In genomic region chr3:172133830-172134229, GRCh38 we compare ENCODE assay signal across 14 cellular contexts.
DNase-seq lines count a peak whose midpoint lies in the region; ATAC-seq and TF ChIP-seq lines count a peak whose summit lies in the region.
"Had no signal": no experiment of that assay in that cellular context is flagged by ENCODE, and none has a peak within 500 bp of the region (broad histone marks: within the 10 kb centered on the region; RNA-seq: fewer than 3 reads in every experiment).

No MANE protein-coding gene starts in this region.

- H3K4me3 Mint-ChIP-seq in CD4-positive, alpha-beta T cell: peak overlapping the region; percentile 40
- no peak overlapping the region for H3K4me3 Mint-ChIP-seq in MCF 10A (ENCODE audit: unreplicated experiment)
- H3K4me3 Mint-ChIP-seq: stimulated activated naive CD8-positive, alpha-beta T cell treated with anti-CD3 and anti-CD28 coated beads, Interleukin-15, amount 100 ng/mL, for 72 hours had no signal

- no peak overlapping the region for H3K27ac ChIP-seq in CD4-positive, alpha-beta T cell (ENCODE audit: low read depth, low read length)
- H3K27ac ChIP-seq in HL-60 (replicated peaks) (peak overlapping the region; percentile 98), muscle layer of duodenum (ENCODE audit: low read length) (peak overlapping the region; percentile 27)
- H3K27ac ChIP-seq: brain microvascular endothelial cell, C4-2B, VCaP had no signal

- peak overlapping the region; percentile 40 for H3K27ac Mint-ChIP-seq in CD4-positive, alpha-beta T cell
- H3K27ac Mint-ChIP-seq in MCF 10A (ENCODE audit: low read depth, unreplicated experiment): peak overlapping the region; percentile 43
- H3K27ac Mint-ChIP-seq: activated T-helper 2 cell treated with anti-CD3 and anti-CD28 coated beads, Interferon-gamma antibody, Interleukin-2, Interleukin-4, amounts not matched to agents 10 μg/mL and 5 μg/mL and 100 μg/mL, durations not matched to agents 14 hours and 24 hours and 36 hours had no signal

- H3K27me3 Mint-ChIP-seq in CD4-positive, alpha-beta T cell: no peaks in the 10 kb centered on the region
- no peaks in the 10 kb centered on the region for H3K27me3 Mint-ChIP-seq in MCF 10A (ENCODE audit: insufficient read depth, unreplicated experiment)
- H3K27me3 Mint-ChIP-seq: stimulated activated naive CD8-positive, alpha-beta T cell treated with anti-CD3 and anti-CD28 coated beads, Interleukin-15, amount 100 ng/mL, for 72 hours had no signal

- H3K36me3 Mint-ChIP-seq in CD4-positive, alpha-beta T cell (ENCODE audit: low read depth): peaks cover 5% of the 10 kb centered on the region
- peaks cover 66% of the 10 kb centered on the region for H3K36me3 Mint-ChIP-seq in MCF 10A (ENCODE audit: insufficient read depth, unreplicated experiment)

- TF ChIP-seq CTCF in CD4-positive, alpha-beta T cell (IDR thresholded peaks at IDR 0.05): no peak
- TF ChIP-seq CTCF in HL-60 (IDR thresholded peaks at IDR 0.05; ENCODE audit: insufficient read depth, low read length) (no peak), MCF 10A (IDR thresholded peaks at IDR 0.05; ENCODE audit: unreplicated experiment) (no peak)

- no peaks in the 10 kb centered on the region for H3K9me3 Mint-ChIP-seq in CD4-positive, alpha-beta T cell
- no peaks in the 10 kb centered on the region for H3K9me3 Mint-ChIP-seq in MCF 10A (ENCODE audit: unreplicated experiment)
- H3K9me3 Mint-ChIP-seq: stimulated activated naive CD8-positive, alpha-beta T cell treated with anti-CD3 and anti-CD28 coated beads, Interleukin-15, amount 100 ng/mL, for 72 hours had no signal

- CTCF ChIA-PET in CD4-positive, alpha-beta T cell (lab: Charles Lee): interaction anchor here (1.5 kb wide), 1 partner anchor 11 kb away, joined by 4 read pairs; no protein-coding TSS in a partner anchor
- CTCF ChIA-PET in MCF 10A (lab: Yijun Ruan, JAX): interaction anchor here (0.6 to 1.5 kb wide), 4 partner anchors 35 to 428 kb away, joined by 5 to 7 read pairs (median 5); no protein-coding TSS in a partner anchor

- no peak for ATAC-seq in CD4-positive, alpha-beta T cell (ENCODE audit: poor library complexity)
- ATAC-seq in GM19324 (IDR thresholded peaks at IDR 0.05; ENCODE audit: low FRiP score, unreplicated experiment): no peak
- no peak for ATAC-seq in HG02840 (IDR thresholded peaks at IDR 0.05; ENCODE audit: low FRiP score, unreplicated experiment)
- ATAC-seq: stimulated activated naive CD8-positive, alpha-beta T cell treated with anti-CD3 and anti-CD28 coated beads, Interleukin-15, amount 100 ng/mL, for 72 hours had no signal

- POLR2A ChIA-PET in CD4-positive, alpha-beta T cell (lab: Charles Lee): interaction anchor here (0.6 to 4.1 kb wide), 6 partner anchors 9 to 95 kb away, joined by 3 to 18 read pairs (median 4); partner anchors contain the start of gene FNDC3B
- POLR2A ChIA-PET in MCF 10A (lab: Yijun Ruan, JAX): interaction anchor here (0.6 to 13.1 kb wide), 6 partner anchors 19 to 322 kb away, joined by 3 to 139 read pairs (median 4); no protein-coding TSS in a partner anchor

- H3K4me1 ChIP-seq in muscle layer of duodenum (ENCODE audit: control insufficient read depth in 1 of 2, insufficient read depth in 2 of 2, low read length in 2 of 2): peaks cover 12 to 23% of the 10 kb centered on the region in 2 donors

- H3K27me3 ChIP-seq in CD4-positive, alpha-beta T cell (ENCODE audit: control insufficient read depth, insufficient read depth, low read length): no peaks in the 10 kb centered on the region
- H3K27me3 ChIP-seq in HL-60 (ENCODE audit: insufficient read depth, poor library complexity, severe bottlenecking) (no peaks in the 10 kb centered on the region), muscle layer of duodenum (ENCODE audit: low read depth, low read length) (no peaks in the 10 kb centered on the region)
- H3K27me3 ChIP-seq: brain microvascular endothelial cell had no signal

- BruUV-seq in MCF 10A (replicated peaks; lab: Mats Ljungman, UMichigan): no TSS peak

- H3K36me3 ChIP-seq in muscle layer of duodenum (ENCODE audit: control insufficient read depth in 1 of 2, insufficient read depth in 2 of 2, low read length in 2 of 2): peaks cover 4 to 16% of the 10 kb centered on the region in 2 donors

- DNase-seq in CD4-positive, alpha-beta T cell: no peak
- DNase-seq in HL-60 (ENCODE audit: low read depth in 1 of 2, low spot score in 1 of 2) (no peak), MCF 10A (ENCODE audit: unreplicated experiment) (no peak), NCI-H2171 treated with DMSO at 0.1 percent for 48 hours (lab: John Stamatoyannopoulos, UW) (no peak), epidermal melanocyte (ENCODE audit: insufficient read length, low spot score) (no peak)
- DNase-seq: brain microvascular endothelial cell; erythroblast; stimulated activated naive CD8-positive, alpha-beta T cell treated with anti-CD3 and anti-CD28 coated beads, Interleukin-15, amount 100 ng/mL, for 72 hours had no signal

- H3K4me3 ChIP-seq in HL-60 (replicated peaks; ENCODE audit: insufficient read depth, low read length) (no peak overlapping the region), muscle layer of duodenum (ENCODE audit: low read depth in 1 of 2, low read length in 2 of 2) (no peak overlapping the region)

- intact Hi-C loops in CD4-positive, alpha-beta T cell (cut with DNase I, micrococcal nuclease): no loop called here
- intact Hi-C loops in MCF 10A (cut with micrococcal nuclease): loop anchor here (5.0 kb wide), 1 partner anchor 88 kb away; no protein-coding TSS in a partner anchor

- peaks cover 75% of the 10 kb centered on the region for H3K4me1 Mint-ChIP-seq in CD4-positive, alpha-beta T cell (ENCODE audit: low read depth)
- H3K4me1 Mint-ChIP-seq in MCF 10A (ENCODE audit: insufficient read depth, unreplicated experiment): peaks cover 47% of the 10 kb centered on the region

- H3K9me3 ChIP-seq in CD4-positive, alpha-beta T cell (ENCODE audit: control insufficient read depth, low read length): no peaks in the 10 kb centered on the region
- no peaks in the 10 kb centered on the region for H3K9me3 ChIP-seq in muscle layer of duodenum (ENCODE audit: control insufficient read depth in 1 of 2, low read length in 2 of 2)
